In genomic region chr2:6310910-6311215, GRCh38 we compare ENCODE assay signal across 20 cellular contexts.
"Had no signal": no experiment of that assay in that cellular context is flagged by ENCODE, and none has a peak within 500 bp of the region (broad histone marks: within the 10 kb centered on the region; RNA-seq: fewer than 3 reads in every experiment).

No MANE protein-coding gene starts in this region.

- ATAC-seq: activated CD4-positive, CD25-positive, alpha-beta regulatory T cell treated with anti-CD3 and anti-CD28 coated beads, Interleukin-2, amount 50 U/mL, for 24 hours; activated CD8-positive, alpha-beta T cell treated with anti-CD3 and anti-CD28 coated beads, Interleukin-2, amount 10 ng/mL, durations not matched to agents 7 days and 5 days; activated naive CD4-positive, alpha-beta T cell treated with anti-CD3 and anti-CD28 coated beads, Interleukin-2, amount 50 U/mL, for 72 hours; esophagus mucosa; naive thymus-derived CD8-positive, alpha-beta T cell; right lobe of liver; stimulated activated naive CD8-positive, alpha-beta T cell treated with anti-CD3 and anti-CD28 coated beads, Interleukin-15, amount 100 ng/mL, for 72 hours had no signal

- H3K27ac ChIP-seq: adrenal gland, ascending aorta, left ventricle myocardium inferior, right lobe of liver, skin epidermis, tibial nerve had no signal

- H3K4me3 ChIP-seq: adrenal gland, ascending aorta, left ventricle myocardium inferior, right lobe of liver, skin epidermis, tibial nerve had no signal

- H3K27me3 ChIP-seq: adrenal gland, ascending aorta, right lobe of liver, tibial nerve had no signal

- H3K9me3 ChIP-seq: adrenal gland, ascending aorta, right lobe of liver, tibial nerve had no signal

- H3K4me1 ChIP-seq: adrenal gland, ascending aorta, left ventricle myocardium inferior, right lobe of liver had no signal

- H3K36me3 ChIP-seq: adrenal gland, ascending aorta, left ventricle myocardium inferior, right lobe of liver, tibial nerve had no signal

- DNase-seq: activated CD4-positive, alpha-beta T cell treated with anti-CD3 and anti-CD28 coated beads, Interleukin-2, amount 10 ng/mL, durations not matched to agents 7 days and 5 days; activated CD8-positive, alpha-beta T cell treated with anti-CD3 and anti-CD28 coated beads, Interleukin-2, amount 10 ng/mL, durations not matched to agents 7 days and 5 days; adrenal gland; central memory CD4-positive, alpha-beta T cell; dermis blood vessel endothelial cell; effector CD8-positive, alpha-beta T cell; foreskin melanocyte; glutamatergic neuron; hippocampal formation; left ventricle myocardium inferior; naive thymus-derived CD8-positive, alpha-beta T cell; right lobe of liver; stimulated activated CD4-positive, alpha-beta T cell treated with anti-CD3 and anti-CD28 coated beads, Interleukin-1b, Interleukin-23, amount 100 ng/mL, for 48 hours; stimulated activated naive CD8-positive, alpha-beta T cell treated with anti-CD3 and anti-CD28 coated beads, Interleukin-15, amount 100 ng/mL, for 72 hours had no signal
